In genomic region chr11:65204646-65205601, GRCh38 we compare ENCODE assay signal across 8 cellular contexts. TPM values are rescaled to one million over a fixed set of nuclear protein-coding genes. Genes with fewer than 3 reads are reported as not detected.
A peak's percentile ranks its signal among the peaks of the same experiment; 100 is the strongest.
DNase-seq lines count a peak whose midpoint lies in the region; ATAC-seq, FAIRE-seq and TF ChIP-seq lines count a peak whose summit lies in the region.

No MANE protein-coding gene starts in this region.

- H3K4me2 ChIP-seq in astrocyte (ENCODE audit: low read length) (no peak overlapping the region), hepatocyte (no peak overlapping the region)

- TF ChIP-seq CTCF in RWPE1 (conservative IDR thresholded peaks at IDR 0.05; ENCODE audit: low read depth) (peak; percentile 92), astrocyte (IDR thresholded peaks at IDR 0.05; ENCODE audit: insufficient read depth, low read depth, low read length) (peak; percentile 64), hepatocyte (IDR thresholded peaks at IDR 0.05; ENCODE audit: poor library complexity) (peak; percentile 71), spleen (IDR thresholded peaks at IDR 0.05 in 8 of 11, conservative IDR thresholded peaks at IDR 0.05 in 3 of 11) (peak; percentile 71 to 96 (median 89))

- WGBS in hepatocyte (ENCODE audit: low lambda C conversion rate, missing lambda C conversion rate): 61% methylated on average over 35 of the region's 38 CpGs
- 59 to 72% (median 62%) methylated on average over 34 to 38 of the region's 38 CpGs for WGBS in spleen, 5 donors

- DNase-seq in Ammon's horn (ENCODE audit: low spot score) (peak; percentile 67), GM18507 (ENCODE audit: extremely low spot score, insufficient read length, low read depth) (peak; percentile 50), RWPE1 (ENCODE audit: low spot score) (no peak), astrocyte (ENCODE audit: low read depth) (no peak), hepatocyte (ENCODE audit: low spot score) (peak; percentile 58), spleen (peak; percentile 82)

- peaks cover 8% of the 10 kb centered on the region for H3K4me1 ChIP-seq in astrocyte (ENCODE audit: insufficient read depth, low read length)
- no peaks in the 10 kb centered on the region for H3K4me1 ChIP-seq in hepatocyte (ENCODE audit: insufficient read depth)
- peaks cover 0 to 29% (median 14%) of the 10 kb centered on the region in 6 donors for H3K4me1 ChIP-seq in spleen

- TF ChIP-seq POLR2A in spleen (IDR thresholded peaks at IDR 0.05): no peak

- no peaks in the 10 kb centered on the region for H3K9me2 ChIP-seq in hepatocyte (replicated peaks; ENCODE audit: insufficient read depth)

- ATAC-seq in HG02610 (IDR thresholded peaks at IDR 0.05; ENCODE audit: unreplicated experiment): no peak
- no peak for ATAC-seq in GM21576 (IDR thresholded peaks at IDR 0.05; ENCODE audit: unreplicated experiment)

- CTCF ChIA-PET in RWPE1 (lab: Yijun Ruan, JAX): interaction anchor here (0.6 to 0.7 kb wide), 3 partner anchors 38 to 1068 kb away, joined by 3 to 4 read pairs (median 3); no protein-coding TSS in a partner anchor

- H3K9me3 Mint-ChIP-seq in astrocyte (ENCODE audit: unreplicated experiment): no peaks in the 10 kb centered on the region

- FAIRE-seq in GM18507 (lab: Jason Lieb, UNC) (peak; percentile 35), astrocyte (lab: Jason Lieb, UNC) (no peak)

- no peaks in the 10 kb centered on the region for H3K27me3 Mint-ChIP-seq in astrocyte (ENCODE audit: low read depth, unreplicated experiment)

- H3K27me3 ChIP-seq in astrocyte (ENCODE audit: insufficient read depth, low read length) (no peaks in the 10 kb centered on the region), hepatocyte (no peaks in the 10 kb centered on the region), spleen (replicated peaks in 1 of 7) (no peaks in the 10 kb centered on the region)

- no peak overlapping the region for H3K27ac Mint-ChIP-seq in astrocyte (ENCODE audit: unreplicated experiment)

- H4K20me1 ChIP-seq in astrocyte (ENCODE audit: insufficient read depth, low read length) (peaks cover 31% of the 10 kb centered on the region), hepatocyte (ENCODE audit: insufficient read depth, poor library complexity, severe bottlenecking) (no peaks in the 10 kb centered on the region)

- H3K4me1 Mint-ChIP-seq in astrocyte (ENCODE audit: low read depth, unreplicated experiment): peaks cover 2% of the 10 kb centered on the region

- H2AFZ ChIP-seq in astrocyte (ENCODE audit: low read depth, low read length) (no peak overlapping the region), hepatocyte (no peak overlapping the region)

- peaks cover 13% of the 10 kb centered on the region for H3K36me3 ChIP-seq in astrocyte (ENCODE audit: insufficient read depth, low read length)
- H3K36me3 ChIP-seq in hepatocyte (replicated peaks; ENCODE audit: insufficient read depth, low read depth): no peaks in the 10 kb centered on the region
- peaks cover 1 to 99% (median 59%) of the 10 kb centered on the region in 6 donors for H3K36me3 ChIP-seq in spleen

- H3K79me2 ChIP-seq in astrocyte (ENCODE audit: insufficient read depth, low read length) (no peaks in the 10 kb centered on the region), hepatocyte (no peaks in the 10 kb centered on the region)

- H3K27ac ChIP-seq in RWPE1 (peak overlapping the region; percentile 9; the same call in 1 of the 2 replicates), astrocyte (ENCODE audit: low read depth, low read length) (no peak overlapping the region), hepatocyte (no peak overlapping the region), spleen (no peak overlapping the region)

- POLR2A ChIA-PET in RWPE1 (lab: Yijun Ruan, JAX; ENCODE audit: low non-redundant PET): no interaction called here

- no peak overlapping the region for H3K4me3 Mint-ChIP-seq in astrocyte (ENCODE audit: unreplicated experiment)

- intact Hi-C loops in spleen (cut with DNase I; ENCODE audit: low total_unique reads): loop anchor here (5.0 kb wide), 1 partner anchor 47 kb away; no protein-coding TSS in a partner anchor

- H3K9me3 ChIP-seq in astrocyte (ENCODE audit: insufficient read depth, low read depth, low read length) (no peaks in the 10 kb centered on the region), hepatocyte (ENCODE audit: low read depth) (no peaks in the 10 kb centered on the region), spleen (no peaks in the 10 kb centered on the region)

- H3K36me3 Mint-ChIP-seq in astrocyte (ENCODE audit: low read depth, unreplicated experiment): peaks cover 25% of the 10 kb centered on the region

- no peak overlapping the region for H3K9ac ChIP-seq in astrocyte (ENCODE audit: low read length)

- H3K4me3 ChIP-seq in astrocyte (ENCODE audit: insufficient read depth, low read depth, low read length) (no peak overlapping the region), hepatocyte (no peak overlapping the region), spleen (no peak overlapping the region)

RNA-seq across cellular contexts. Expression of gene CAPN1, which starts 23.2 kb away (rescaled TPM):
- total RNA-seq in astrocyte: 178 and 217 TPM in 2 replicates
- 115 and 133 TPM in 2 replicates for total RNA-seq in hepatocyte
- polyA plus RNA-seq in hepatocyte: 178 and 202 TPM in 2 replicates
- total RNA-seq in spleen: 100 to 1,000 TPM; 135 to 203 (median 161) TPM
- 100 to 1,000 TPM in 1 of 3 donors, 10 to 100 TPM in 2; 61.6 to 111 (median 73.3) TPM for polyA plus RNA-seq in spleen

RNA-seq across cellular contexts. Expression of gene SPDYC, which starts 34.9 kb away (rescaled TPM):
- total RNA-seq in astrocyte (not detected in 2 replicates), hepatocyte (not detected in 2 replicates), spleen (not detected)
- polyA plus RNA-seq in hepatocyte (not detected in 2 replicates), spleen (under 1 TPM in 1 of 3 donors, not detected in 2; 0.11 TPM)

RNA-seq across cellular contexts. Expression of gene POLA2, which starts 56.8 kb away (rescaled TPM):
- total RNA-seq in astrocyte (5.2 and 6.0 TPM in 2 replicates), hepatocyte (2.5 and 4.1 TPM in 2 replicates), spleen (10 to 100 TPM; 10.6 to 25.9 (median 19.1) TPM)
- polyA plus RNA-seq in hepatocyte (5.0 and 8.0 TPM in 2 replicates), spleen (10 to 100 TPM in 2 of 3 donors, 1 to 10 TPM in 1; 9.0 to 12.2 (median 10.7) TPM)

Comparison
In these comparisons a context has a peak if more than half of its experiments do, and no peak if none do; other contexts are left out.
1. DNase-seq: peak in Ammon's horn (single experiment), GM18507 (single experiment), hepatocyte (single experiment) and spleen (single experiment); none in RWPE1 (single experiment) and astrocyte (single experiment).
2. Peak in every context shown above with its lines, with median percentiles within 50 percentile points of each other: CTCF ChIP-seq.